Comparison of ENCODE assay signal across 9 cellular contexts in the genomic region with DNA sequence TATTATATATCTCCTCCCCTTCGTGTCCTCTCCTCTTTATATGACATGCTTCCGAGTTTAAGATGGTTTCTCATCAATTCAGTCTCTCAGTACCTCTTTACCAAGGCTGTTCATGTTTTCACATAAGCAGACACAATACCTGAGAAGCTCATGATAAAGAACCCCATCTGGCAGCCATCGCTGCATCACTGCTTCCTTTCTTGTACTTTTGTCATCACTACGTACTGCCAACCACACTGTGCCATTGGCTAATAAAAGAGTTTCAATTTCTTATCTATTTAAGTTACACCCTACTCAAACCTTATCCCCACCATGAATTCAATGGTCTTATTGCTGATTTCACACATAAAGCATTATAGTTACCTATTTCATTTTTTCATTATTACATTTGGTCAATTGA.
"Had no signal": no experiment of that assay in that cellular context is flagged by ENCODE, and none has a peak within 500 bp of the region (broad histone marks: within the 10 kb centered on the region; RNA-seq: fewer than 3 reads in every experiment).

No MANE protein-coding gene starts in this region.

- H2AFZ ChIP-seq: GM23248, GM23338 had no signal

- H3K4me1 Mint-ChIP-seq: GM23338, H9 had no signal

- H3K4me3 Mint-ChIP-seq: GM23338, H9, HFFc6 had no signal

- H3K4me2 ChIP-seq: GM23338 had no signal

- ATAC-seq: GM23338, HCT116 had no signal

- H3K36me3 ChIP-seq: HAP-1 had no signal

- H3K27ac Mint-ChIP-seq: GM23338, H9, HFFc6 had no signal

- H3K4me3 ChIP-seq: GM23248, GM23338, HAP-1 had no signal

- H3K9me3 Mint-ChIP-seq: H9 had no signal

- DNase-seq: GM23248, GOT3, H7, H9, HCEC 1CT, HFFc6 had no signal

- H3K9me3 ChIP-seq: HAP-1 had no signal

- H3K27ac ChIP-seq: GM23248 had no signal

- H3K9ac ChIP-seq: GM23248 had no signal
